9 cellular contexts compared by ENCODE assay signal in genomic region chr2:219598308-219599078, GRCh38. TPM values are rescaled to one million over a fixed set of nuclear protein-coding genes. Genes with fewer than 3 reads are reported as not detected.
DNase-seq lines count a peak whose midpoint lies in the region; ATAC-seq and TF ChIP-seq lines count a peak whose summit lies in the region.
"Had no signal": no experiment of that assay in that cellular context is flagged by ENCODE, and none has a peak within 500 bp of the region (broad histone marks: within the 10 kb centered on the region; RNA-seq: fewer than 3 reads in every experiment).

No MANE protein-coding gene starts in this region.

- CTCF ChIA-PET in activated B cell treated with CpG ODN at 0.5 μM for 24 hours (lab: Charles Lee): no interaction called here

- H3K9ac ChIP-seq in iPS-18a (ENCODE audit: low read length): peak overlapping the region; percentile 59

- DNase-seq in activated T-cell treated with anti-CD3 and anti-CD28 coated beads, Interleukin-2, amount 50 U/mL, for 24 hours: no peak
- DNase-seq in activated T-cell treated with anti-CD3 and anti-CD28 coated beads for 4 hours (no peak), activated B cell treated with CpG ODN at 0.5 μM for 24 hours (no peak), suprapubic skin (ENCODE audit: low spot score in 2 of 2) (no peak)
- DNase-seq in activated CD8-positive, alpha-beta memory T cell treated with anti-CD3 and anti-CD28 coated beads for 24 hours: no peak

- H3K4me3 ChIP-seq in iPS-18a (ENCODE audit: low read length) (peak overlapping the region; percentile 96), suprapubic skin (peak overlapping the region; percentile 58)

- peak overlapping the region; percentile 98 for H3K27ac Mint-ChIP-seq in activated T-cell treated with anti-CD3 and anti-CD28 coated beads, Interleukin-2, amount 50 U/mL, for 24 hours
- peak overlapping the region; percentile 97 for H3K27ac Mint-ChIP-seq in activated B cell treated with CpG ODN at 0.5 μM for 24 hours

- H3K36me3 Mint-ChIP-seq in activated T-cell treated with anti-CD3 and anti-CD28 coated beads, Interleukin-2, amount 50 U/mL, for 24 hours (ENCODE audit: low read depth): peaks cover 38% of the 10 kb centered on the region
- peaks cover 32% of the 10 kb centered on the region for H3K36me3 Mint-ChIP-seq in activated B cell treated with CpG ODN at 0.5 μM for 24 hours (ENCODE audit: low read depth)

- H3K9me3 Mint-ChIP-seq in activated T-cell treated with anti-CD3 and anti-CD28 coated beads, Interleukin-2, amount 50 U/mL, for 24 hours: no peaks in the 10 kb centered on the region
- H3K9me3 Mint-ChIP-seq in activated B cell treated with CpG ODN at 0.5 μM for 24 hours: no peaks in the 10 kb centered on the region

- H3K4me1 ChIP-seq in iPS-18a (ENCODE audit: control insufficient read depth, low read depth, low read length) (peaks cover 14% of the 10 kb centered on the region), suprapubic skin (peaks cover 15% of the 10 kb centered on the region)

- intact Hi-C loops in activated B cell treated with CpG ODN at 0.5 μM for 24 hours (cut with micrococcal nuclease): loop anchor here (5.0 kb wide), 1 partner anchor 421 kb away; the partner anchor contains the start of genes CNPPD1 and RETREG2

- no peak for TF ChIP-seq POLR2A in suprapubic skin (IDR thresholded peaks at IDR 0.05)

- TF ChIP-seq EP300 in suprapubic skin (IDR thresholded peaks at IDR 0.05): no peak

- ATAC-seq in activated B cell treated with CpG ODN at 0.5 μM for 24 hours (ENCODE audit: low read depth) (no peak), GM18868 (IDR thresholded peaks at IDR 0.05; ENCODE audit: unreplicated experiment) (no peak), GM18867 (IDR thresholded peaks at IDR 0.05; ENCODE audit: unreplicated experiment) (no peak)

- 20% methylated on average over 9 of the region's 9 CpGs for WGBS in suprapubic skin

- peaks cover 3% of the 10 kb centered on the region for H3K27me3 Mint-ChIP-seq in activated T-cell treated with anti-CD3 and anti-CD28 coated beads, Interleukin-2, amount 50 U/mL, for 24 hours
- peaks cover 5% of the 10 kb centered on the region for H3K27me3 Mint-ChIP-seq in activated B cell treated with CpG ODN at 0.5 μM for 24 hours

- peak overlapping the region; percentile 97 for H3K4me3 Mint-ChIP-seq in activated T-cell treated with anti-CD3 and anti-CD28 coated beads, Interleukin-2, amount 50 U/mL, for 24 hours
- peak overlapping the region; percentile 96 for H3K4me3 Mint-ChIP-seq in activated B cell treated with CpG ODN at 0.5 μM for 24 hours

- H3K36me3 ChIP-seq in iPS-18a (ENCODE audit: control insufficient read depth, low read depth, low read length) (no peaks in the 10 kb centered on the region), suprapubic skin (peaks cover 24% of the 10 kb centered on the region)

- POLR2A ChIA-PET in activated B cell treated with CpG ODN at 0.5 μM for 24 hours (lab: Charles Lee): interaction anchor here (0.6 to 2.3 kb wide), 3 partner anchors 55 to 210 kb away, joined by 4 to 14 read pairs (median 9); partner anchors contain the start of genes CHPF, DNPEP and TMEM198

- TF ChIP-seq CTCF in activated B cell treated with CpG ODN at 0.5 μM for 24 hours (IDR thresholded peaks at IDR 0.05) (no peak), suprapubic skin (IDR thresholded peaks at IDR 0.05) (no peak)

- H3K4me1 Mint-ChIP-seq in activated T-cell treated with anti-CD3 and anti-CD28 coated beads, Interleukin-2, amount 50 U/mL, for 24 hours (ENCODE audit: low read depth): peaks cover 19% of the 10 kb centered on the region
- peaks cover 26% of the 10 kb centered on the region for H3K4me1 Mint-ChIP-seq in activated B cell treated with CpG ODN at 0.5 μM for 24 hours

- H3K27ac ChIP-seq in iPS-18a (ENCODE audit: low read length) (peak overlapping the region; percentile 67), suprapubic skin (peak overlapping the region; percentile 65)

- no peaks in the 10 kb centered on the region for H3K9me3 ChIP-seq in iPS-18a (ENCODE audit: control insufficient read depth, low read depth, low read length)
- H3K9me3 ChIP-seq in suprapubic skin: no peaks in the 10 kb centered on the region

- no peaks in the 10 kb centered on the region for H3K27me3 ChIP-seq in iPS-18a (ENCODE audit: control insufficient read depth, insufficient read depth, low read length)
- no peaks in the 10 kb centered on the region for H3K27me3 ChIP-seq in suprapubic skin

RNA-seq across cellular contexts. Expression of gene STK11IP, which starts 0.8 kb away (rescaled TPM):
- total RNA-seq in activated B cell treated with CpG ODN at 0.5 μM for 24 hours: 43.3 and 53.6 TPM in 2 replicates
- total RNA-seq in suprapubic skin: 10 to 100 TPM; 25.3 to 68.0 (median 29.2) TPM

RNA-seq across cellular contexts. Expression of gene INHA, which starts 26.4 kb away (rescaled TPM):
- not detected in 2 replicates for total RNA-seq in activated B cell treated with CpG ODN at 0.5 μM for 24 hours
- total RNA-seq in suprapubic skin: 1 to 10 TPM in 2 of 4 donors, under 1 TPM in 1, not detected in 1; 0.34 to 3.5 (median 1.5) TPM
- total RNA-seq: left colon had no signal

RNA-seq across cellular contexts. Expression of gene OBSL1, which starts 27.2 kb away (rescaled TPM):
- total RNA-seq in activated B cell treated with CpG ODN at 0.5 μM for 24 hours (not detected in 2 replicates), suprapubic skin (10 to 100 TPM; 33.2 to 75.7 (median 43.7) TPM)

RNA-seq across cellular contexts. Expression of gene SLC4A3, which starts 28.9 kb away (rescaled TPM):
- total RNA-seq in activated B cell treated with CpG ODN at 0.5 μM for 24 hours (not detected in 2 replicates), suprapubic skin (1 to 10 TPM in 3 of 4 donors, under 1 TPM in 1; 0.48 to 3.2 (median 2.1) TPM)

RNA-seq across cellular contexts. Expression of gene TMEM198, which starts 54.7 kb away (rescaled TPM):
- total RNA-seq in activated B cell treated with CpG ODN at 0.5 μM for 24 hours (0.86 and 1.2 TPM in 2 replicates), suprapubic skin (1 to 10 TPM in 3 of 4 donors, under 1 TPM in 1; 0.56 to 1.9 (median 1.4) TPM)

Comparison
In these comparisons a context has a peak if more than half of its experiments do, and no peak if none do; other contexts are left out.
1. RNA of gene OBSL1, which starts 27.2 kb away (total RNA-seq): 33.2 to 75.7 TPM in suprapubic skin; not detected in activated B cell treated with CpG ODN at 0.5 μM for 24 hours; every median in the first group is over 10 times any median in the second.